19 cellular contexts compared by ENCODE assay signal in the genomic region with DNA sequence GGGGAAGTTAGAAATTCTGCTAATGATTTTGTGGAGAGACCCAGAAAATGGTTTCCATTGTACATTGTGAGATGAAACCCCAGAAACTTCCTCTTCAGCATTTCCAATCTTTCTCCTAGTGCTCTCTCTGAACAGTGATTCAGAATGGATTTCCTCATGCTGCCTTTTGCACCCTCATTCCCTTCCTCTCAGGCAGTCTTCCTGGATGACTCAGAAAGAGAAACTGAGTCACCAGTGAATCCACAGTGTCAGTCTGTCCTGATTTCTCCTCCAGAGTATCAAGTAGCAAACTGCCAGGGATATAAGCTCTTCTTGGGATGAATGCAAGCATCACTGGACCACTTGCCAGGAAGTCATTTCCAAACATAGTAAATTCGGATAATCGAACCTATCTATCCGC.
DNase-seq lines count a peak whose midpoint lies in the region; ATAC-seq and TF ChIP-seq lines count a peak whose summit lies in the region.
"Had no signal": no experiment of that assay in that cellular context is flagged by ENCODE, and none has a peak within 500 bp of the region (broad histone marks: within the 10 kb centered on the region; RNA-seq: fewer than 3 reads in every experiment).

No MANE protein-coding gene starts in this region.

- CTCF ChIA-PET in mammary epithelial cell (lab: Charles Lee; ENCODE audit: low non-redundant PET) (no interaction called here), MCF 10A (lab: Yijun Ruan, JAX) (no interaction called here), HEK293T (lab: Yijun Ruan, JAX) (no interaction called here)

- H3K27ac ChIP-seq in mammary epithelial cell (ENCODE audit: insufficient read depth, low read depth, low read length) (no peak overlapping the region), colonic mucosa (no peak overlapping the region)
- H3K27ac ChIP-seq: SJCRH30 had no signal

- H3K27me3 ChIP-seq in mammary epithelial cell (ENCODE audit: insufficient read depth, low read length) = no peaks in the 10 kb centered on the region
- H3K27me3 ChIP-seq in colonic mucosa = no peaks in the 10 kb centered on the region

- intact Hi-C loops in mammary epithelial cell (cut with micrococcal nuclease) = no loop called here
- intact Hi-C loops in MCF 10A (cut with micrococcal nuclease) = no loop called here
- intact Hi-C loops in colonic mucosa (cut with DNase I) = no loop called here

- H3K27me3 Mint-ChIP-seq in MCF 10A (ENCODE audit: insufficient read depth, unreplicated experiment) = no peaks in the 10 kb centered on the region
- no peaks in the 10 kb centered on the region for H3K27me3 Mint-ChIP-seq in activated T-helper 17 cell treated with anti-CD3 and anti-CD28 coated beads, Interleukin-2, amount 50 U/mL, for 72 hours

- WGBS in mammary epithelial cell (ENCODE audit: low coverage, missing lambda C conversion rate) = 94% methylated on average over 3 of the region's 3 CpGs

- in situ Hi-C loops in mammary epithelial cell (cut with MboI; ENCODE audit: low sequenced_read_pairs in 2 of 2) = no loop called here

- no peaks in the 10 kb centered on the region for H3K36me3 Mint-ChIP-seq in MCF 10A (ENCODE audit: insufficient read depth, unreplicated experiment)
- no peaks in the 10 kb centered on the region for H3K36me3 Mint-ChIP-seq in activated T-helper 17 cell treated with anti-CD3 and anti-CD28 coated beads, Interleukin-2, amount 50 U/mL, for 72 hours (ENCODE audit: low read depth)
- H3K36me3 Mint-ChIP-seq: CD14-positive monocyte had no signal

- H3K36me3 ChIP-seq in mammary epithelial cell (ENCODE audit: insufficient read depth, low read length) (no peaks in the 10 kb centered on the region), colonic mucosa (no peaks in the 10 kb centered on the region)
- H3K36me3 ChIP-seq: SJCRH30 had no signal

- dilution Hi-C loops in mammary epithelial cell (cut with HindIII; ENCODE audit: low sequenced_read_pairs) = no loop called here

- POLR2A ChIA-PET in MCF 10A (lab: Yijun Ruan, JAX) (no interaction called here), HEK293T (lab: Yijun Ruan, JAX) (no interaction called here)

- H4K20me1 ChIP-seq in mammary epithelial cell (ENCODE audit: insufficient read depth, low read length) = no peaks in the 10 kb centered on the region

- H3K4me2 ChIP-seq in mammary epithelial cell (ENCODE audit: insufficient read depth, low read depth, low read length) = no peak overlapping the region

- no TSS peak for BruUV-seq in mammary epithelial cell (replicated peaks; lab: Mats Ljungman, UMichigan)
- BruUV-seq in MCF 10A (replicated peaks; lab: Mats Ljungman, UMichigan) = no TSS peak

- H3K9me3 ChIP-seq in mammary epithelial cell (replicated peaks; ENCODE audit: insufficient read depth, low read length) (no peaks in the 10 kb centered on the region), colonic mucosa (no peaks in the 10 kb centered on the region)
- H3K9me3 ChIP-seq: SJCRH30 had no signal

- DNase-seq in mammary epithelial cell (peak; percentile 51), MCF 10A (ENCODE audit: unreplicated experiment) (no peak), fibroblast of mammary gland (ENCODE audit: low read depth) (peak; percentile 70), stromal cell of bone marrow (ENCODE audit: low read depth) (peak; percentile 30), colonic mucosa (no peak), HEK293T (ENCODE audit: extremely low spot score) (no peak)
- no peak for DNase-seq in stimulated activated CD4-positive, alpha-beta T cell treated with anti-CD3 and anti-CD28 coated beads, Interleukin-15, amount 100 ng/mL, for 24 hours
- DNase-seq: 8988T, DMS 273 treated with DMSO at 0.1 percent for 48 hours, GOT3, NCI-H1417, NCI-H187 treated with DMSO at 0.1 percent for 48 hours, NCI-H2227 treated with DMSO at 0.1 percent for 48 hours, NCI-H524, SJCRH30 had no signal

- no peaks in the 10 kb centered on the region for H3K79me2 ChIP-seq in mammary epithelial cell (ENCODE audit: insufficient read depth, low read length)

- no peak overlapping the region for H3K27ac Mint-ChIP-seq in MCF 10A (ENCODE audit: low read depth, unreplicated experiment)
- peak overlapping the region; percentile 41 for H3K27ac Mint-ChIP-seq in activated T-helper 17 cell treated with anti-CD3 and anti-CD28 coated beads, Interleukin-2, amount 50 U/mL, for 72 hours
- H3K27ac Mint-ChIP-seq: CD14-positive monocyte had no signal

- H3K9ac ChIP-seq in mammary epithelial cell (ENCODE audit: insufficient read depth, low read length) (no peak overlapping the region), colonic mucosa (ENCODE audit: low read depth in 2 of 2, low read length in 2 of 2) (no peak overlapping the region)

- no peak overlapping the region for H3K4me3 Mint-ChIP-seq in MCF 10A (ENCODE audit: unreplicated experiment)
- H3K4me3 Mint-ChIP-seq in activated T-helper 17 cell treated with anti-CD3 and anti-CD28 coated beads, Interleukin-2, amount 50 U/mL, for 72 hours = no peak overlapping the region
- H3K4me3 Mint-ChIP-seq: CD14-positive monocyte had no signal

- H2AFZ ChIP-seq in mammary epithelial cell (ENCODE audit: low read depth, low read length) = no peak overlapping the region

- ATAC-seq in activated T-helper 17 cell treated with anti-CD3 and anti-CD28 coated beads, Interleukin-2, amount 50 U/mL, for 72 hours (replicated peaks) = peak; percentile 66
- ATAC-seq: HCT116, K562 had no signal

- no peaks in the 10 kb centered on the region for H3K4me1 Mint-ChIP-seq in MCF 10A (ENCODE audit: insufficient read depth, unreplicated experiment)
- H3K4me1 Mint-ChIP-seq in activated T-helper 17 cell treated with anti-CD3 and anti-CD28 coated beads, Interleukin-2, amount 50 U/mL, for 72 hours = peaks cover 22% of the 10 kb centered on the region

- H3K4me1 ChIP-seq in mammary epithelial cell (ENCODE audit: insufficient read depth, low read length) (no peaks in the 10 kb centered on the region), colonic mucosa (no peaks in the 10 kb centered on the region)
- H3K4me1 ChIP-seq: SJCRH30 had no signal

- TF ChIP-seq CTCF in mammary epithelial cell (conservative IDR thresholded peaks at IDR 0.05 in 1 of 2, IDR thresholded peaks at IDR 0.05 in 1 of 2; ENCODE audit: extremely low read depth in 1 of 2, insufficient read depth in 1 of 2, low read depth in 1 of 2, low read length in 2 of 2) (no peak), MCF 10A (IDR thresholded peaks at IDR 0.05; ENCODE audit: unreplicated experiment) (no peak), fibroblast of mammary gland (conservative IDR thresholded peaks at IDR 0.05; ENCODE audit: control insufficient read depth, insufficient read depth, low read depth, low read length) (no peak), colonic mucosa (IDR thresholded peaks at IDR 0.05) (no peak)

- peaks cover 14% of the 10 kb centered on the region for H3K9me3 Mint-ChIP-seq in MCF 10A (ENCODE audit: unreplicated experiment)
- peaks cover 13% of the 10 kb centered on the region for H3K9me3 Mint-ChIP-seq in activated T-helper 17 cell treated with anti-CD3 and anti-CD28 coated beads, Interleukin-2, amount 50 U/mL, for 72 hours

- H3K4me3 ChIP-seq in mammary epithelial cell (replicated peaks in 1 of 3; ENCODE audit: insufficient read depth in 1 of 3, low read depth in 2 of 3, low read length in 3 of 3) (no peak overlapping the region), fibroblast of mammary gland (ENCODE audit: control insufficient read depth, low read depth, low read length) (no peak overlapping the region), colonic mucosa (no peak overlapping the region)
- H3K4me3 ChIP-seq: K562, SJCRH30 had no signal

TF ChIP-seq in HEK293T, 16 proteins besides CTCF, POLR2A, EP300 and RAD21:
- TF ChIP-seq NFRKB (IDR thresholded peaks at IDR 0.05) (no peak), LEF1 (IDR thresholded peaks at IDR 0.05; ENCODE audit: borderline replicate concordance) (no peak), TARDBP (IDR thresholded peaks at IDR 0.05) (no peak), CTBP1 (IDR thresholded peaks at IDR 0.05; ENCODE audit: borderline replicate concordance) (no peak), FOXM1 (IDR thresholded peaks at IDR 0.05; ENCODE audit: borderline replicate concordance) (no peak), L3MBTL2 (conservative IDR thresholded peaks at IDR 0.05) (no peak), ZNF384 (IDR thresholded peaks at IDR 0.05) (no peak), SP1 (IDR thresholded peaks at IDR 0.05) (no peak), ELF4 (IDR thresholded peaks at IDR 0.05) (no peak), BHLHE40 (IDR thresholded peaks at IDR 0.05; ENCODE audit: borderline replicate concordance) (no peak), HDGF (IDR thresholded peaks at IDR 0.05; ENCODE audit: borderline replicate concordance) (no peak), FOXK2 (IDR thresholded peaks at IDR 0.05) (no peak), FOXA1 (IDR thresholded peaks at IDR 0.05) (no peak), SUZ12 (IDR thresholded peaks at IDR 0.05) (no peak), ARNT (IDR thresholded peaks at IDR 0.05) (no peak)
- TF ChIP-seq, protein P1, sequence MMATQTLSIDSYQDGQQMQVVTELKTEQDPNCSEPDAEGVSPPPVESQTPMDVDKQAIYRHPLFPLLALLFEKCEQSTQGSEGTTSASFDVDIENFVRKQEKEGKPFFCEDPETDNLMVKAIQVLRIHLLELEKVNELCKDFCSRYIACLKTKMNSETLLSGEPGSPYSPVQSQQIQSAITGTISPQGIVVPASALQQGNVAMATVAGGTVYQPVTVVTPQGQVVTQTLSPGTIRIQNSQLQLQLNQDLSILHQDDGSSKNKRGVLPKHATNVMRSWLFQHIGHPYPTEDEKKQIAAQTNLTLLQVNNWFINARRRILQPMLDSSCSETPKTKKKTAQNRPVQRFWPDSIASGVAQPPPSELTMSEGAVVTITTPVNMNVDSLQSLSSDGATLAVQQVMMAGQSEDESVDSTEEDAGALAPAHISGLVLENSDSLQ (IDR thresholded peaks at IDR 0.05) = no peak

Comparison
In these comparisons a context has a peak if more than half of its experiments do, and no peak if none do; other contexts are left out.
1. DNase-seq: peak in mammary epithelial cell (single experiment), fibroblast of mammary gland (single experiment) and stromal cell of bone marrow (single experiment); none in MCF 10A (single experiment), colonic mucosa (single experiment), HEK293T (single experiment) and stimulated activated CD4-positive, alpha-beta T cell treated with anti-CD3 and anti-CD28 coated beads, Interleukin-15, amount 100 ng/mL, for 24 hours (single experiment).